33 cellular contexts compared by ENCODE assay signal in the genomic region with DNA sequence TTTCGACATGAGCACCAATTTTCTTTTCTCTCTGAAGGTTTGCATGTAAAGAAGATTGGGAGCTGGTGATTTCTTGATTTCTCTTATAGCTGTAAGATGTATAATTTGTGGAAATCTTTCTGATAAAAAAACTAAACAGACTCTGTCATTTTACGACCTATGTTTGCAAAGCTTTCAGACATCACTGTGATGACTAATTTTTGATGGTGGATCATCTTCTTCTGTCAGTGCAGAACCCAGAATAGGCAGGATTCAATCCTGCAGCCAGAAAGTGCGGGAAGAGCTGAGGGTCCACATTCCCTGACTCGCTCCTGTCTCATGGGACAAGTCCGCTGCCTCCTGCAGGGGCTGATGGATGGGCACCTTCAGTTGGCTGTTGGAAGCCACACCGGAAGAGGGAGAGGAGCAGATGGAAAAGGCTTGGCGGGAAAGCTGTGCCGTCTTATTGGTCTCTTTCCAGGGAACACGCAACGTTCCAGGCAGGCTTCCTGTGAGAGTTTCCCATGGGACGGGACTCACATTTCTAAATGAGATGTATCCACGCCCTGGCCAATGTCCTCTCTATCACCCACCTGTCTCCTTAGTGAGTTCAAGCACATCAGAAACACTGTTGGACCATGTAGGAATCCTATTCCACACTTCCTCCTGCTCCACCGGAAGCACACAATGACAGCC.
DNase-seq lines count a peak whose midpoint lies in the region; ATAC-seq, FAIRE-seq and TF ChIP-seq lines count a peak whose summit lies in the region.
"Had no signal": no experiment of that assay in that cellular context is flagged by ENCODE, and none has a peak within 500 bp of the region (broad histone marks: within the 10 kb centered on the region; RNA-seq: fewer than 3 reads in every experiment).

No MANE protein-coding gene starts in this region.

- no peak overlapping the region for H3K14ac ChIP-seq in H1 (ENCODE audit: insufficient read length)

- POLR2A ChIA-PET in H1 (lab: Charles Lee; ENCODE audit: partially characterized antibody): no interaction called here

- no peaks in the 10 kb centered on the region for H3K9me3 ChIP-seq in H1 (ENCODE audit: insufficient read depth in 2 of 2, low read depth in 1 of 2, low read length in 1 of 2)
- H3K9me3 ChIP-seq in right cardiac atrium (ENCODE audit: control insufficient read depth, low read length): no peaks in the 10 kb centered on the region
- H3K9me3 ChIP-seq: BLaER1, Peyer's patch, prostate gland, SJCRH30, upper lobe of left lung had no signal

- no peak for TF ChIP-seq CTCF in H1 (IDR thresholded peaks at IDR 0.05; ENCODE audit: control extremely low read depth in 1 of 3, insufficient read depth in 1 of 3, low read depth in 1 of 3, low read length in 3 of 3)

- no peak overlapping the region for H3K23ac ChIP-seq in H1 (ENCODE audit: insufficient read length)

- no peak for TF ChIP-seq RAD21 in H1 (IDR thresholded peaks at IDR 0.05 in 1 of 2, conservative IDR thresholded peaks at IDR 0.05 in 1 of 2; ENCODE audit: low read depth in 2 of 2, low read length in 2 of 2)

- H3K27me3 ChIP-seq in H1 (replicated peaks in 1 of 4; ENCODE audit: control insufficient read depth in 3 of 4, extremely low read depth in 1 of 4, insufficient read depth in 3 of 4, low read length in 3 of 4) (no peaks in the 10 kb centered on the region), right cardiac atrium (ENCODE audit: control insufficient read depth, insufficient read depth) (no peaks in the 10 kb centered on the region)
- H3K27me3 ChIP-seq: BLaER1, dorsolateral prefrontal cortex, Peyer's patch, SJCRH30, upper lobe of left lung had no signal

- no peak overlapping the region for H2BK12ac ChIP-seq in H1 (ENCODE audit: low read depth, low read length)

- no peak for ATAC-seq in right cardiac atrium
- no peak for ATAC-seq in HG03439 (IDR thresholded peaks at IDR 0.05; ENCODE audit: unreplicated experiment)
- no peak for ATAC-seq in stimulated activated naive CD8-positive, alpha-beta T cell treated with anti-CD3 and anti-CD28 coated beads, Interleukin-15, amount 100 ng/mL, for 72 hours
- no peak for ATAC-seq in HG03520 (IDR thresholded peaks at IDR 0.05; ENCODE audit: unreplicated experiment)
- ATAC-seq: naive thymus-derived CD4-positive, alpha-beta T cell had no signal

- H2BK5ac ChIP-seq in H1 (ENCODE audit: low read depth, low read length): no peak overlapping the region

- no peak for TF ChIP-seq EP300 in H1 (IDR thresholded peaks at IDR 0.05; ENCODE audit: borderline replicate concordance in 1 of 2, low read depth in 2 of 2, low read length in 2 of 2)

- H3K4me1 ChIP-seq in H1 (replicated peaks in 1 of 4; ENCODE audit: control insufficient read depth in 3 of 4, insufficient read depth in 4 of 4, low read length in 3 of 4) (no peaks in the 10 kb centered on the region), right cardiac atrium (ENCODE audit: control insufficient read depth, insufficient read depth, low read length) (peaks cover 8% of the 10 kb centered on the region)
- H3K4me1 ChIP-seq: Peyer's patch, prostate gland, SJCRH30 had no signal

- no peak overlapping the region for H3K4me2 ChIP-seq in H1 (ENCODE audit: insufficient read depth in 1 of 2, low read depth in 2 of 2, low read length in 2 of 2)
- H3K4me2 ChIP-seq: BLaER1 had no signal

- TF ChIP-seq POLR2A in H1 (IDR thresholded peaks at IDR 0.05; ENCODE audit: control extremely low read depth in 1 of 2, low read depth in 2 of 2, low read length in 2 of 2): no peak

- DNase-seq in EH (ENCODE audit: low read depth): peak; percentile 59
- DNase-seq in LHCN-M2 (ENCODE audit: low read depth): peak; percentile 27
- DNase-seq in H1 (ENCODE audit: low read depth in 1 of 2, low spot score in 2 of 2): no peak
- no peak for DNase-seq in right cardiac atrium
- no peak for DNase-seq in A172 (ENCODE audit: low spot score)
- no peak for DNase-seq in stimulated activated naive CD8-positive, alpha-beta T cell treated with anti-CD3 and anti-CD28 coated beads, Interleukin-15, amount 100 ng/mL, for 72 hours
- DNase-seq: activated B cell treated with CpG ODN at 0.5 μM for 24 hours; activated CD4-positive, alpha-beta T cell treated with anti-CD3 and anti-CD28 coated beads, Interleukin-2, amount 10 ng/mL, durations not matched to agents 7 days and 5 days; activated effector memory CD4-positive, alpha-beta T cell treated with anti-CD3 and anti-CD28 coated beads, Interleukin-2, amount 50 U/mL, for 16 hours; activated T-cell treated with anti-CD3 and anti-CD28 coated beads, Interleukin-2, amount 50 U/mL, for 24 hours; central memory CD4-positive, alpha-beta T cell; DMS153; dorsolateral prefrontal cortex; H7; islet precursor cell; Karpas-422; naive thymus-derived CD4-positive, alpha-beta T cell; NCI-H1417 treated with DMSO at 0.1 percent for 48 hours; NCI-H2029 treated with DMSO at 0.1 percent for 48 hours; NCI-H526; Peyer's patch; SJCRH30; stimulated activated CD4-positive, alpha-beta T cell treated with anti-CD3 and anti-CD28 coated beads, Interleukin-4, amount 100 ng/mL, for 4 hours; substantia nigra; T1000; upper lobe of left lung had no signal

- H3K27ac Mint-ChIP-seq in stimulated activated naive CD8-positive, alpha-beta T cell treated with anti-CD3 and anti-CD28 coated beads, Interleukin-15, amount 100 ng/mL, for 72 hours: no peak overlapping the region
- H3K27ac Mint-ChIP-seq: activated B cell treated with CpG ODN at 0.5 μM for 24 hours; activated CD4-positive, alpha-beta T cell treated with anti-CD3 and anti-CD28 coated beads, Interleukin-2, amount 10 ng/mL, durations not matched to agents 7 days and 5 days; activated T-cell treated with anti-CD3 and anti-CD28 coated beads, Interleukin-2, amount 50 U/mL, for 24 hours; naive thymus-derived CD4-positive, alpha-beta T cell had no signal

- H2BK15ac ChIP-seq in H1 (ENCODE audit: low read length): no peak overlapping the region

- no peak overlapping the region for H2BK120ac ChIP-seq in H1 (replicated peaks; ENCODE audit: low read depth, low read length)

- no peaks in the 10 kb centered on the region for H3K79me2 ChIP-seq in H1 (ENCODE audit: control insufficient read depth in 1 of 2, insufficient read depth in 2 of 2, low read length in 2 of 2)

- H4K5ac ChIP-seq in H1 (ENCODE audit: insufficient read length, low read depth, low read length): no peak overlapping the region

- H3K36me3 ChIP-seq in H1 (ENCODE audit: control insufficient read depth in 2 of 4, insufficient read depth in 4 of 4, low read length in 3 of 4): no peaks in the 10 kb centered on the region
- H3K36me3 ChIP-seq: BLaER1, Peyer's patch, prostate gland, SJCRH30, upper lobe of left lung had no signal

- H3K27ac ChIP-seq in H1 (ENCODE audit: low read depth, low read length) (no peak overlapping the region), right cardiac atrium (ENCODE audit: low read length) (peak overlapping the region; percentile 14)
- H3K27ac ChIP-seq: BLaER1, Peyer's patch, prostate gland, SJCRH30, upper lobe of left lung had no signal

- no peak overlapping the region for H3K4ac ChIP-seq in H1 (replicated peaks; ENCODE audit: insufficient read length, low read depth, low read length)

- H4K20me1 ChIP-seq in H1 (replicated peaks in 1 of 2; ENCODE audit: control insufficient read depth in 1 of 2, insufficient read depth in 2 of 2, low read length in 2 of 2): no peaks in the 10 kb centered on the region
- H4K20me1 ChIP-seq: BLaER1 had no signal

- H3K4me3 ChIP-seq in H1 (ENCODE audit: extremely low read depth in 1 of 4, insufficient read depth in 2 of 4, low read depth in 3 of 4, low read length in 4 of 4) (no peak overlapping the region), right cardiac atrium (ENCODE audit: low read length) (no peak overlapping the region)
- H3K4me3 ChIP-seq: BLaER1, dorsolateral prefrontal cortex, Peyer's patch, prostate gland, SJCRH30, upper lobe of left lung had no signal

- no peak overlapping the region for H4K91ac ChIP-seq in H1 (replicated peaks; ENCODE audit: insufficient read length, low read length)

- H3K23me2 ChIP-seq in H1 (ENCODE audit: low read depth, low read length): no peaks in the 10 kb centered on the region

- intact Hi-C loops in right cardiac atrium (cut with DNase I): loop anchor here in 2 of 4 donors (5.0 to 10.0 kb wide), 2 partner anchors 156 to 159 kb away; no protein-coding TSS in a partner anchor

- peaks cover 31% of the 10 kb centered on the region for H3K27me3 Mint-ChIP-seq in stimulated activated naive CD8-positive, alpha-beta T cell treated with anti-CD3 and anti-CD28 coated beads, Interleukin-15, amount 100 ng/mL, for 72 hours

- CTCF ChIA-PET in H1 (lab: Charles Lee; ENCODE audit: partially characterized antibody): interaction anchor here (1.2 to 1.9 kb wide), 2 partner anchors 9 to 114 kb away, joined by 3 to 4 read pairs; no protein-coding TSS in a partner anchor

- no peak overlapping the region; the same call in 1 of the 2 replicates for H4K8ac ChIP-seq in H1 (ENCODE audit: extremely low read depth, insufficient read depth, low read length)

- no peak overlapping the region for H2AK5ac ChIP-seq in H1 (ENCODE audit: low read depth, low read length)

- no peak overlapping the region for H3K18ac ChIP-seq in H1 (ENCODE audit: extremely low read depth, low read length)

- FAIRE-seq in H1 (lab: Jason Lieb, UNC): no peak
- FAIRE-seq: astrocyte, endometrium, G401.6 had no signal

- H3K56ac ChIP-seq in H1 (replicated peaks; ENCODE audit: insufficient read length, low read depth, low read length): no peak overlapping the region

- H3K4me3 Mint-ChIP-seq in stimulated activated naive CD8-positive, alpha-beta T cell treated with anti-CD3 and anti-CD28 coated beads, Interleukin-15, amount 100 ng/mL, for 72 hours: no peak overlapping the region
- H3K4me3 Mint-ChIP-seq: activated B cell treated with CpG ODN at 0.5 μM for 24 hours; activated CD4-positive, alpha-beta T cell treated with anti-CD3 and anti-CD28 coated beads, Interleukin-2, amount 10 ng/mL, durations not matched to agents 7 days and 5 days; activated T-cell treated with anti-CD3 and anti-CD28 coated beads, Interleukin-2, amount 50 U/mL, for 24 hours; naive thymus-derived CD4-positive, alpha-beta T cell had no signal

- H2BK20ac ChIP-seq in H1 (ENCODE audit: low read length): no peak overlapping the region

- no peak overlapping the region for H2AFZ ChIP-seq in H1 (ENCODE audit: low read length)

- no peaks in the 10 kb centered on the region for H3K9me3 Mint-ChIP-seq in stimulated activated naive CD8-positive, alpha-beta T cell treated with anti-CD3 and anti-CD28 coated beads, Interleukin-15, amount 100 ng/mL, for 72 hours
- H3K9me3 Mint-ChIP-seq: activated B cell treated with CpG ODN at 0.5 μM for 24 hours; activated CD4-positive, alpha-beta T cell treated with anti-CD3 and anti-CD28 coated beads, Interleukin-2, amount 10 ng/mL, durations not matched to agents 7 days and 5 days; activated T-cell treated with anti-CD3 and anti-CD28 coated beads, Interleukin-2, amount 50 U/mL, for 24 hours; naive thymus-derived CD4-positive, alpha-beta T cell had no signal

- H3K9ac ChIP-seq in H1 (replicated peaks in 1 of 4; ENCODE audit: extremely low read depth in 1 of 4, low read depth in 3 of 4, low read length in 3 of 4): no peak overlapping the region
- H3K9ac ChIP-seq: BLaER1 had no signal

- H3K4me1 Mint-ChIP-seq in stimulated activated naive CD8-positive, alpha-beta T cell treated with anti-CD3 and anti-CD28 coated beads, Interleukin-15, amount 100 ng/mL, for 72 hours: no peaks in the 10 kb centered on the region
- H3K4me1 Mint-ChIP-seq: activated CD4-positive, alpha-beta T cell treated with anti-CD3 and anti-CD28 coated beads, Interleukin-2, amount 10 ng/mL, durations not matched to agents 7 days and 5 days had no signal

- peaks cover 2% of the 10 kb centered on the region; the same call in 1 of the 2 replicates for H3K79me1 ChIP-seq in H1 (ENCODE audit: low read depth, low read length)

- WGBS in H1 (ENCODE audit: extremely low coverage in 1 of 2, insufficient coverage in 1 of 2, insufficient read length in 1 of 2, insufficient replicate concordance in 2 of 2, low coverage in 1 of 2, low lambda C conversion rate in 2 of 2, missing lambda C conversion rate in 1 of 2), 2 experiments: 86% methylated on average over 13 of the region's 13 CpGs; no CpG with 5 or more reads in 1 of the 2 experiments
- 65% methylated on average over 13 of the region's 13 CpGs for WGBS in right cardiac atrium

Comparison
In these comparisons a context has a peak if more than half of its experiments do, and no peak if none do; other contexts are left out.
1. DNase-seq: peak in EH (single experiment) and LHCN-M2 (single experiment); none in H1 (0 of 2), right cardiac atrium (0 of 3), A172 (single experiment) and stimulated activated naive CD8-positive, alpha-beta T cell treated with anti-CD3 and anti-CD28 coated beads, Interleukin-15, amount 100 ng/mL, for 72 hours (0 of 2).